ENCODE assay signal across 23 cellular contexts in genomic region chr2:233064526-233065199, GRCh38. TPM values are rescaled to one million over a fixed set of nuclear protein-coding genes. Genes with fewer than 3 reads are reported as not detected.
A peak's percentile ranks its signal among the peaks of the same experiment; 100 is the strongest.
DNase-seq lines count a peak whose midpoint lies in the region; ATAC-seq, FAIRE-seq and TF ChIP-seq lines count a peak whose summit lies in the region.
"Had no signal": no experiment of that assay in that cellular context is flagged by ENCODE, and none has a peak within 500 bp of the region (broad histone marks: within the 10 kb centered on the region; RNA-seq: fewer than 3 reads in every experiment).

No MANE protein-coding gene starts in this region.

- intact Hi-C loops in K562 (cut with micrococcal nuclease), result no loop called here

- TF ChIP-seq CTCF in K562 (IDR thresholded peaks at IDR 0.05 in 2 of 3, conservative IDR thresholded peaks at IDR 0.05 in 1 of 3; ENCODE audit: insufficient read depth in 2 of 3, low read depth in 1 of 3, low read length in 3 of 3), result no peak
- no peak for TF ChIP-seq CTCF in neural progenitor cell (IDR thresholded peaks at IDR 0.05)
- no peak for TF ChIP-seq CTCF in endothelial cell (IDR thresholded peaks at IDR 0.05; ENCODE audit: unreplicated experiment)

- WGBS in GM23248 (ENCODE audit: low coverage in 1 of 2, low lambda C conversion rate in 2 of 2, missing lambda C conversion rate in 2 of 2), 2 experiments, result 40% methylated on average over 16 of the region's 16 CpGs
- WGBS in K562 (ENCODE audit: insufficient coverage, low coverage, missing lambda C conversion rate), result 53% methylated on average over 11 of the region's 16 CpGs

- CTCF ChIA-PET in K562 (lab: Yijun Ruan, JAX; ENCODE audit: low intra/inter-chr PET ratio), result no interaction called here

- H3K4me1 Mint-ChIP-seq in neural progenitor cell, result peaks cover 31% of the 10 kb centered on the region
- H3K4me1 Mint-ChIP-seq in endothelial cell (ENCODE audit: unreplicated experiment), result peaks cover 47% of the 10 kb centered on the region
- H3K4me1 Mint-ChIP-seq: nephron had no signal

- H3K4me3 ChIP-seq in GM23248 (no peak overlapping the region), K562 (no peak overlapping the region), neural progenitor cell (no peak overlapping the region)
- H3K4me3 ChIP-seq: adrenal gland, hepatocyte had no signal

- H3F3A ChIP-seq in GM23248 (ENCODE audit: insufficient read depth) (peaks cover 6% of the 10 kb centered on the region; the same call in 1 of the 2 replicates), neural progenitor cell (ENCODE audit: low read depth) (no peaks in the 10 kb centered on the region)

- no peaks in the 10 kb centered on the region for H3K36me3 Mint-ChIP-seq in neural progenitor cell
- H3K36me3 Mint-ChIP-seq in endothelial cell (ENCODE audit: low read depth, unreplicated experiment), result peaks cover 24% of the 10 kb centered on the region

- H3K27me3 Mint-ChIP-seq in neural progenitor cell (ENCODE audit: insufficient read depth, low read depth) (peaks cover 3% of the 10 kb centered on the region), endothelial cell (ENCODE audit: unreplicated experiment) (peaks cover 17% of the 10 kb centered on the region)

- no peaks in the 10 kb centered on the region for H3K9me2 ChIP-seq in GM23248 (ENCODE audit: insufficient read depth)

- H3K27me3 ChIP-seq in GM23248 (replicated peaks; ENCODE audit: insufficient read depth), result peaks cover 7% of the 10 kb centered on the region; the same call in 1 of the 2 replicates
- H3K27me3 ChIP-seq in K562 (ENCODE audit: control insufficient read depth in 2 of 2, insufficient read depth in 2 of 2, low read length in 2 of 2), result no peaks in the 10 kb centered on the region
- H3K27me3 ChIP-seq in neural progenitor cell, result no peaks in the 10 kb centered on the region
- H3K27me3 ChIP-seq: adrenal gland, hepatocyte had no signal

- no peak for FAIRE-seq in K562 (lab: Jason Lieb, UNC)
- FAIRE-seq: GM18507 had no signal

- H4K20me1 ChIP-seq in GM23248 (ENCODE audit: insufficient read depth) (no peaks in the 10 kb centered on the region), K562 (replicated peaks; ENCODE audit: control insufficient read depth, insufficient read depth, low read length) (no peaks in the 10 kb centered on the region), neural progenitor cell (ENCODE audit: low read depth) (no peaks in the 10 kb centered on the region)

- ATAC-seq in K562 (no peak), GM18870 (IDR thresholded peaks at IDR 0.05; ENCODE audit: unreplicated experiment) (no peak), GM21381 (IDR thresholded peaks at IDR 0.05; ENCODE audit: unreplicated experiment) (no peak)
- ATAC-seq: esophagus mucosa, left colon, right cardiac atrium had no signal

- H3K9me3 ChIP-seq in GM23248 (ENCODE audit: low read depth), result no peaks in the 10 kb centered on the region
- H3K9me3 ChIP-seq in K562 (replicated peaks; ENCODE audit: control insufficient read depth, insufficient read depth, low read depth, low read length), result no peaks in the 10 kb centered on the region
- no peaks in the 10 kb centered on the region for H3K9me3 ChIP-seq in neural progenitor cell (ENCODE audit: low read depth)
- H3K9me3 ChIP-seq: adrenal gland had no signal

- H3K9me3 Mint-ChIP-seq in neural progenitor cell (no peaks in the 10 kb centered on the region), endothelial cell (ENCODE audit: unreplicated experiment) (no peaks in the 10 kb centered on the region)
- H3K9me3 Mint-ChIP-seq: nephron had no signal

- H3K4me1 ChIP-seq in GM23248 (ENCODE audit: insufficient read depth), result no peaks in the 10 kb centered on the region
- peaks cover 13 to 39% of the 10 kb centered on the region in 2 experiments; a peak in 4 of 5 replicates for H3K4me1 ChIP-seq in K562 (replicated peaks in 1 of 2; ENCODE audit: control insufficient read depth in 2 of 2, insufficient read depth in 2 of 2, low read length in 2 of 2)
- H3K4me1 ChIP-seq in neural progenitor cell, result peaks cover 13% of the 10 kb centered on the region
- H3K4me1 ChIP-seq: adrenal gland had no signal

- H3K4me2 ChIP-seq in GM23248 (ENCODE audit: unreplicated experiment), result no peak overlapping the region
- H3K4me2 ChIP-seq in K562 (ENCODE audit: insufficient read depth, low read length), result no peak overlapping the region
- no peak overlapping the region for H3K4me2 ChIP-seq in neural progenitor cell
- H3K4me2 ChIP-seq: hepatocyte had no signal

- no peak for TF ChIP-seq POLR2A in K562 (conservative IDR thresholded peaks at IDR 0.05)

- TF ChIP-seq EP300 in K562 (IDR thresholded peaks at IDR 0.05; ENCODE audit: low read length), result no peak

- H3K27ac Mint-ChIP-seq in neural progenitor cell (no peak overlapping the region), endothelial cell (ENCODE audit: unreplicated experiment) (no peak overlapping the region)
- H3K27ac Mint-ChIP-seq: nephron had no signal

- H2AFZ ChIP-seq in GM23248 (no peak overlapping the region), K562 (ENCODE audit: low read depth, low read length) (peak overlapping the region; percentile 40; the same call in 1 of the 2 replicates), neural progenitor cell (replicated peaks) (no peak overlapping the region)
- H2AFZ ChIP-seq: hepatocyte had no signal

- POLR2A ChIA-PET in K562 (lab: Yijun Ruan, JAX), result interaction anchor here (0.5 to 0.8 kb wide), 2 partner anchors 13 to 24 kb away, joined by 3 to 7 read pairs; no protein-coding TSS in a partner anchor

- H3K9me1 ChIP-seq in K562 (ENCODE audit: control insufficient read depth, insufficient read depth, low read length), result no peaks in the 10 kb centered on the region

- no peak overlapping the region for H3K27ac ChIP-seq in GM23248
- H3K27ac ChIP-seq in K562 (ENCODE audit: extremely low read depth, low read depth, low read length), result no peak overlapping the region
- no peak overlapping the region for H3K27ac ChIP-seq in neural progenitor cell
- H3K27ac ChIP-seq: 22Rv1, adrenal gland, hepatocyte had no signal

- peak overlapping the region; percentile 46 for H3K4me3 Mint-ChIP-seq in neural progenitor cell
- no peak overlapping the region for H3K4me3 Mint-ChIP-seq in endothelial cell (ENCODE audit: unreplicated experiment)
- H3K4me3 Mint-ChIP-seq: nephron had no signal

- no peak for TF ChIP-seq RAD21 in K562 (CRISPR knock-in tag; conservative IDR thresholded peaks at IDR 0.05 in 1 of 2, IDR thresholded peaks at IDR 0.05 in 1 of 2)

- no peak overlapping the region for H3K9ac ChIP-seq in GM23248
- no peak overlapping the region for H3K9ac ChIP-seq in K562 (ENCODE audit: insufficient read depth in 1 of 2, low read depth in 2 of 2, low read length in 2 of 2)
- no peak overlapping the region for H3K9ac ChIP-seq in neural progenitor cell

- BruUV-seq in K562 (replicated peaks; lab: Mats Ljungman, UMichigan), result no TSS peak

- H3K79me2 ChIP-seq in GM23248 (ENCODE audit: insufficient read depth), result no peaks in the 10 kb centered on the region
- H3K79me2 ChIP-seq in K562 (ENCODE audit: control insufficient read depth, insufficient read depth, low read length), result no peaks in the 10 kb centered on the region; the same call in 2 of the 3 replicates
- no peaks in the 10 kb centered on the region for H3K79me2 ChIP-seq in neural progenitor cell (ENCODE audit: low read depth)
- H3K79me2 ChIP-seq: hepatocyte had no signal

- H3K36me3 ChIP-seq in GM23248 (ENCODE audit: low read depth), result no peaks in the 10 kb centered on the region
- no peaks in the 10 kb centered on the region for H3K36me3 ChIP-seq in K562 (ENCODE audit: control insufficient read depth, insufficient read depth, low read length)
- no peaks in the 10 kb centered on the region for H3K36me3 ChIP-seq in neural progenitor cell
- H3K36me3 ChIP-seq: adrenal gland had no signal

- DNase-seq in SIG-M5 treated with dmso at 0.1 percent for 504 hours (lab: John Stamatoyannopoulos, UW; ENCODE audit: unreplicated experiment), result peak; percentile 27
- DNase-seq in SIG-M5 (lab: John Stamatoyannopoulos, UW), result no peak
- peak; percentile 18 for DNase-seq in GM23248
- no peak for DNase-seq in K562 (ENCODE audit: extremely low read depth in 1 of 4, low spot score in 3 of 4)
- no peak for DNase-seq in neural progenitor cell (ENCODE audit: low spot score)
- DNase-seq in endothelial cell (ENCODE audit: low spot score), result no peak
- DNase-seq: GOT3; left colon; NCI-H2081; NCI-H774; stimulated activated CD4-positive, alpha-beta T cell treated with anti-CD3 and anti-CD28 coated beads, Interleukin-4, amount 100 ng/mL, for 24 hours had no signal

- in situ Hi-C loops in GM23248 (cut with MboI) (no loop called here), K562 (cut with MboI) (no loop called here)

RNA-seq across cellular contexts. Expression of gene INPP5D, which starts 4.5 kb away (rescaled TPM):
- not detected in 2 replicates for total RNA-seq in GM23248 (2014; rRNA removed; shearing (Covaris generic))
- 0.13 and 0.23 TPM in 2 replicates for polyA plus RNA-seq in GM23248 (2016; fragmentation: Nextera tagmentation; extraction: Ambion mirVana)
- total RNA-seq in K562 (2011; cell fraction: chromatin; rRNA removed; ENCODE audit: low replicate concordance), result 2.4 and 2.7 TPM in 2 replicates
- 1.5 and 1.6 TPM in 2 replicates for total RNA-seq in K562 (2011; cell fraction: nucleolus; rRNA removed)
- 1.3 and 3.4 TPM in 2 replicates for total RNA-seq in K562 (2011; cell fraction: nucleoplasm; rRNA removed)
- 1.9 and 3.1 TPM in 2 replicates for total RNA-seq in K562 (2014; rRNA removed)
- 2.3 and 3.9 TPM in 2 replicates for total RNA-seq in K562 (2014; rRNA removed; fragmentation: Illumina TruSeq; extraction: Trizol)
- 4.5 and 6.2 TPM in 2 replicates for total RNA-seq in K562 (2015; rRNA removed; fragmentation: Illumina TruSeq; extraction: Trizol)
- total RNA-seq in K562 (2021), result 4.3 and 5.6 TPM in 2 replicates
- 0.78 and 9.7 TPM in 2 replicates for polyA plus RNA-seq in K562 (2011; rRNA removed)
- polyA plus RNA-seq in K562 (2011; cell fraction: cytosol; rRNA removed), result 0.67 and 4.5 TPM in 2 replicates
- polyA plus RNA-seq in K562 (2011; cell fraction: nucleus; rRNA removed), result 2.0 and 13.9 TPM in 2 replicates
- polyA plus RNA-seq in K562 (2012), result 3.4 and 7.8 TPM in 2 replicates
- 3.7 and 4.2 TPM in 2 replicates for polyA plus RNA-seq in K562 (2014; fragmentation: Illumina TruSeq; extraction: Trizol)
- under 1 TPM; 0.55 to 0.63 TPM for polyA plus RNA-seq in K562 (2014; fragmentation: Nextera tagmentation; extraction: Ambion mirVana)
- 1.9 and 2.2 TPM in 2 replicates for polyA plus RNA-seq in K562 (2014; rRNA removed)
- 1.4 and 16.3 TPM in 2 replicates for polyA minus RNA-seq in K562 (2011; rRNA and poly(A)+ RNA removed)
- polyA minus RNA-seq in K562 (2011; cell fraction: cytosol; rRNA and poly(A)+ RNA removed), result 1.5 and 18.9 TPM in 2 replicates
- polyA minus RNA-seq in K562 (2011; cell fraction: nucleus; rRNA and poly(A)+ RNA removed), result 2.2 and 16.2 TPM in 2 replicates
- total RNA-seq in neural progenitor cell (ENCODE audit: low replicate concordance), result 2.9 and 4.2 TPM in 2 replicates
- total RNA-seq in endothelial cell (ENCODE audit: unreplicated experiment), result 79.2 TPM

RNA-seq across cellular contexts. Expression of gene NEU2, which starts 32.2 kb away (rescaled TPM):
- not detected in 2 replicates for total RNA-seq in GM23248 (2014; rRNA removed; shearing (Covaris generic))
- polyA plus RNA-seq in GM23248 (2016; fragmentation: Nextera tagmentation; extraction: Ambion mirVana) (not detected in 2 replicates), K562 (2011; rRNA removed) (not detected in 2 replicates), K562 (2014; fragmentation: Illumina TruSeq; extraction: Trizol) (not detected in 2 replicates), K562 (2014; fragmentation: Nextera tagmentation; extraction: Ambion mirVana) (not detected), K562 (2014; rRNA removed) (not detected in 2 replicates)
- not detected in 2 replicates for total RNA-seq in K562 (2011; cell fraction: chromatin; rRNA removed; ENCODE audit: low replicate concordance)
- not detected in 2 replicates for total RNA-seq in K562 (2011; cell fraction: nucleolus; rRNA removed)
- not detected in 2 replicates for total RNA-seq in K562 (2011; cell fraction: nucleoplasm; rRNA removed)
- total RNA-seq in K562 (2014; rRNA removed) (not detected in 2 replicates), K562 (2014; rRNA removed; fragmentation: Illumina TruSeq; extraction: Trizol) (not detected in 2 replicates), K562 (2015; rRNA removed; fragmentation: Illumina TruSeq; extraction: Trizol) (not detected in 2 replicates), K562 (2021) (not detected in 2 replicates), neural progenitor cell (ENCODE audit: low replicate concordance) (not detected in 2 replicates), endothelial cell (ENCODE audit: unreplicated experiment) (not detected)
- polyA plus RNA-seq in K562 (2011; cell fraction: cytosol; rRNA removed), result not detected in 2 replicates
- polyA plus RNA-seq in K562 (2011; cell fraction: nucleus; rRNA removed), result not detected in 2 replicates
- polyA plus RNA-seq in K562 (2012), result not detected in 2 replicates
- not detected in 2 replicates for polyA minus RNA-seq in K562 (2011; rRNA and poly(A)+ RNA removed)
- polyA minus RNA-seq in K562 (2011; cell fraction: cytosol; rRNA and poly(A)+ RNA removed), result not detected in 2 replicates
- not detected in 2 replicates for polyA minus RNA-seq in K562 (2011; cell fraction: nucleus; rRNA and poly(A)+ RNA removed)
- total RNA-seq: activated CD8-positive, alpha-beta memory T cell treated with anti-CD3 and anti-CD28 coated beads for 36 hours; adrenal gland; cerebellum; esophagus mucosa; hepatocyte; left colon; LHCN-M2; right cardiac atrium had no signal
- polyA plus RNA-seq: adrenal gland, hepatocyte, right cardiac atrium had no signal

RNA-seq across cellular contexts. Expression of gene NGEF, which starts 51.6 kb away (rescaled TPM):
- total RNA-seq in GM23248 (2014; rRNA removed; shearing (Covaris generic)), result 0.43 TPM in 1 of 2 replicates, not detected in the other
- polyA plus RNA-seq in GM23248 (2016; fragmentation: Nextera tagmentation; extraction: Ambion mirVana) (0.35 TPM in 1 of 2 replicates, not detected in the other), K562 (2011; rRNA removed) (0.12 and 0.17 TPM in 2 replicates), K562 (2014; fragmentation: Illumina TruSeq; extraction: Trizol) (0.07 TPM in 1 of 2 replicates, not detected in the other), K562 (2014; fragmentation: Nextera tagmentation; extraction: Ambion mirVana) (not detected), K562 (2014; rRNA removed) (0.08 TPM in 1 of 2 replicates, not detected in the other)
- total RNA-seq in K562 (2011; cell fraction: chromatin; rRNA removed; ENCODE audit: low replicate concordance), result 0.37 TPM in 1 of 2 replicates, not detected in the other
- not detected in 2 replicates for total RNA-seq in K562 (2011; cell fraction: nucleolus; rRNA removed)
- not detected in 2 replicates for total RNA-seq in K562 (2011; cell fraction: nucleoplasm; rRNA removed)
- total RNA-seq in K562 (2014; rRNA removed) (not detected in 2 replicates), K562 (2014; rRNA removed; fragmentation: Illumina TruSeq; extraction: Trizol) (not detected in 2 replicates), K562 (2015; rRNA removed; fragmentation: Illumina TruSeq; extraction: Trizol) (not detected in 2 replicates), K562 (2021) (0.09 and 0.11 TPM in 2 replicates), neural progenitor cell (ENCODE audit: low replicate concordance) (3.2 and 4.3 TPM in 2 replicates), endothelial cell (ENCODE audit: unreplicated experiment) (1.4 TPM)
- 0.06 and 0.10 TPM in 2 replicates for polyA plus RNA-seq in K562 (2011; cell fraction: cytosol; rRNA removed)
- 0.32 and 0.51 TPM in 2 replicates for polyA plus RNA-seq in K562 (2011; cell fraction: nucleus; rRNA removed)
- 0.20 and 0.28 TPM in 2 replicates for polyA plus RNA-seq in K562 (2012)
- 0.63 TPM in 1 of 2 replicates, not detected in the other for polyA minus RNA-seq in K562 (2011; rRNA and poly(A)+ RNA removed)
- not detected in 2 replicates for polyA minus RNA-seq in K562 (2011; cell fraction: cytosol; rRNA and poly(A)+ RNA removed)
- not detected in 2 replicates for polyA minus RNA-seq in K562 (2011; cell fraction: nucleus; rRNA and poly(A)+ RNA removed)

Comparison
In these comparisons a context has a peak if more than half of its experiments do, and no peak if none do; other contexts are left out.
1. DNase-seq: peak in SIG-M5 treated with dmso at 0.1 percent for 504 hours (single experiment) and GM23248 (single experiment); none in SIG-M5 (single experiment), K562 (0 of 4), neural progenitor cell (single experiment) and endothelial cell (single experiment).
2. RNA of gene INPP5D, which starts 4.5 kb away (total RNA-seq): 79.2 TPM in endothelial cell (single experiment); 1.3 to 6.2 TPM in K562, 2.9 to 4.2 TPM in neural progenitor cell and not detected in GM23248; every median in the first group is over 10 times any median in the second.